26 cellular contexts compared by ENCODE assay signal in genomic region chr4:149009223-149009622, GRCh38.
"Had no signal": no experiment of that assay in that cellular context is flagged by ENCODE, and none has a peak within 500 bp of the region (broad histone marks: within the 10 kb centered on the region; RNA-seq: fewer than 3 reads in every experiment).

No MANE protein-coding gene starts in this region.

- H3K79me2 ChIP-seq: parathyroid adenoma had no signal

- H3K4me2 ChIP-seq: neural progenitor cell had no signal

- DNase-seq: naive thymus-derived CD4-positive, alpha-beta T cell; natural killer cell; occipital lobe; ovary; posterior cingulate gyrus; psoas muscle; retina; right cardiac atrium; right lobe of liver; sigmoid colon; small intestine; stimulated activated CD4-positive, alpha-beta T cell treated with anti-CD3 and anti-CD28 coated beads, Interleukin-15, amount 100 ng/mL, for 24 hours; stimulated activated CD4-positive, alpha-beta T cell treated with anti-CD3 and anti-CD28 coated beads, Interleukin-2, amount 100 ng/mL, for 24 hours; stimulated activated CD4-positive, alpha-beta T cell treated with anti-CD3 and anti-CD28 coated beads, Interleukin-2, amount 100 ng/mL, for 48 hours; stimulated activated CD4-positive, alpha-beta T cell treated with anti-CD3 and anti-CD28 coated beads, Interleukin-4, amount 100 ng/mL, for 24 hours; stimulated activated naive B cell treated with anti-CD40 and anti-IgM and Interleukin-4, amounts not matched to agents 10 μg/mL and 1 μg/mL and 100 μg/mL, for 72 hours; stimulated activated naive CD4-positive, alpha-beta T cell treated with Interleukin-2 at 50 U/mL for 16 hours; stomach; upper lobe of right lung; uterus had no signal

- H2AFZ ChIP-seq: parathyroid adenoma had no signal

- H3K9me3 ChIP-seq: ovary, psoas muscle, right lobe of liver, thoracic aorta, thyroid gland, tibial nerve, upper lobe of right lung, uterus had no signal

- H3K4me1 ChIP-seq: neural progenitor cell, parathyroid adenoma, psoas muscle, right lobe of liver, tibial nerve, upper lobe of right lung, uterus had no signal

- H3K36me3 ChIP-seq: neural progenitor cell, ovary, right lobe of liver, sigmoid colon, stomach, thoracic aorta, thyroid gland, tibial nerve, upper lobe of right lung, uterus had no signal

- H3K27me3 ChIP-seq: neural progenitor cell, ovary, right lobe of liver, sigmoid colon, stomach, thyroid gland, tibial nerve, upper lobe of right lung, uterus had no signal

- H3K27ac ChIP-seq: neural progenitor cell, ovary, parathyroid adenoma, psoas muscle, right lobe of liver, sigmoid colon, stomach, thoracic aorta, thyroid gland, tibial nerve, upper lobe of right lung, uterus had no signal

- H3K9ac ChIP-seq: neural progenitor cell, parathyroid adenoma had no signal

- H3K4me3 ChIP-seq: neural progenitor cell, ovary, psoas muscle, right lobe of liver, sigmoid colon, stomach, thoracic aorta, thyroid gland, tibial nerve, upper lobe of right lung, uterus had no signal

- ATAC-seq: naive thymus-derived CD4-positive, alpha-beta T cell; natural killer cell; psoas muscle; right cardiac atrium; right lobe of liver; stimulated activated effector memory CD8-positive, alpha-beta T cell treated with anti-CD3 and anti-CD28 coated beads, Interleukin-12 subunit alpha, Interleukin-12 subunit beta, amount 100 ng/mL, for 72 hours; stimulated activated naive B cell treated with anti-CD40 and anti-IgM and Interleukin-4, amounts not matched to agents 10 μg/mL and 1 μg/mL and 100 μg/mL, for 72 hours had no signal
